ENCODE assay signal across 8 cellular contexts in the genomic region with DNA sequence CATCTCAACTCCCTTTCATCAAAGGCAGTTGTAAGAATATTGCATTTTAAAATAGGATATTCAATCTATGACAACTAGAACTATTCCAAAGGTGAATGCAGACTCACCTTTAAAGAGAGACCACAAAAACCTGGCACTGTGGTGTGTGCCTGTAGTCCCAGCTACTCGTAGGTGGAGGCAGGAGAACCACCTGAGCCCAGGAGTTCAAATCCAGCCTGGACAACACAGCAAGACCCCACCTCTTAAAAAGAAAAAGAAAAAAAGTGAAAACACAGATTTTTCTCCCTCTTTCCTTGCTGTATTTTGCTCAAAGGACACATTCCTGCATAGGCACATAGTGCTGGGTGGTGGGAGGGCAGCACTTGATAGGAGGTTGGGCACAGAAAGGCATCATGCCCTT. TPM values are rescaled to one million over a fixed set of nuclear protein-coding genes. Genes with fewer than 3 reads are reported as not detected.
DNase-seq lines count a peak whose midpoint lies in the region; ATAC-seq and TF ChIP-seq lines count a peak whose summit lies in the region.

No MANE protein-coding gene starts in this region.

- no peak for ATAC-seq in HG03354 (IDR thresholded peaks at IDR 0.05; ENCODE audit: poor library complexity, severe bottlenecking, unreplicated experiment)

- H3K36me3 ChIP-seq in SJSA1 (peaks cover 10% of the 10 kb centered on the region), fibroblast of lung (ENCODE audit: control insufficient read depth, insufficient read depth, low read length) (peaks cover 4% of the 10 kb centered on the region)

- H3K4me2 ChIP-seq in fibroblast of lung (ENCODE audit: extremely low read depth, insufficient read depth, low read length): peak overlapping the region; percentile 86

- H3K27ac ChIP-seq in SJSA1: no peak overlapping the region
- no peak overlapping the region for H3K27ac ChIP-seq in fibroblast of lung (ENCODE audit: insufficient read depth, low read length)

- H4K20me1 ChIP-seq in fibroblast of lung (ENCODE audit: control insufficient read depth, extremely low read depth, insufficient read depth, low read length): no peaks in the 10 kb centered on the region

- H3K9ac ChIP-seq in fibroblast of lung (ENCODE audit: insufficient read depth, low read length): no peak overlapping the region

- H3K9me3 ChIP-seq in SJSA1 (replicated peaks): no peaks in the 10 kb centered on the region
- no peaks in the 10 kb centered on the region for H3K9me3 ChIP-seq in fibroblast of lung (ENCODE audit: control insufficient read depth, insufficient read depth, low read depth, low read length)

- no peak overlapping the region for H2AFZ ChIP-seq in fibroblast of lung (ENCODE audit: low read length)

- TF ChIP-seq CTCF in GM12865 (IDR thresholded peaks at IDR 0.05; ENCODE audit: insufficient read depth, low read depth, low read length, missing control alignments) (no peak), fibroblast of lung (conservative IDR thresholded peaks at IDR 0.05 in 1 of 2, IDR thresholded peaks at IDR 0.05 in 1 of 2; ENCODE audit: low read depth in 1 of 2, low read length in 2 of 2) (no peak), retinal pigment epithelial cell (conservative IDR thresholded peaks at IDR 0.05; ENCODE audit: low read depth, low read length) (no peak)

- H3K27me3 ChIP-seq in SJSA1 (replicated peaks) (no peaks in the 10 kb centered on the region), fibroblast of lung (ENCODE audit: control insufficient read depth, insufficient read depth, low read length) (no peaks in the 10 kb centered on the region)

- DNase-seq in GM12865 (ENCODE audit: low read depth) (no peak), SJSA1 (ENCODE audit: low read depth in 1 of 2, low spot score in 2 of 2) (no peak), fibroblast of lung (ENCODE audit: low read depth in 2 of 2) (no peak), retinal pigment epithelial cell (ENCODE audit: low read depth) (no peak), OCI-M2 (lab: John Stamatoyannopoulos, UW; ENCODE audit: unreplicated experiment) (no peak), occipital lobe (lab: John Stamatoyannopoulos, UW) (no peak), HUDEP-2 (lab: John Stamatoyannopoulos, UW; ENCODE audit: unreplicated experiment in 76 of 76) (no peak)

- H3K79me2 ChIP-seq in fibroblast of lung (ENCODE audit: control insufficient read depth, insufficient read depth, low read length): peaks cover 24% of the 10 kb centered on the region

- peak overlapping the region; percentile 85 for H3K4me3 ChIP-seq in GM12865 (ENCODE audit: low read depth, low read length)
- H3K4me3 ChIP-seq in SJSA1: peak overlapping the region; percentile 94
- H3K4me3 ChIP-seq in fibroblast of lung (replicated peaks in 1 of 4; ENCODE audit: control extremely low read depth in 1 of 4, insufficient read depth in 1 of 4, low read depth in 3 of 4, low read length in 4 of 4): peak overlapping the region in 2 of 4 experiments; percentile 58 to 85
- H3K4me3 ChIP-seq in retinal pigment epithelial cell (ENCODE audit: low read length): peak overlapping the region; percentile 83

- peaks cover 8% of the 10 kb centered on the region for H3K4me1 ChIP-seq in SJSA1 (replicated peaks)
- H3K4me1 ChIP-seq in fibroblast of lung (ENCODE audit: control insufficient read depth, extremely low read depth, insufficient read depth, low read length): no peaks in the 10 kb centered on the region

RNA-seq across cellular contexts. Expression of gene ALDH18A1, which starts 0.7 kb away (rescaled TPM):
- total RNA-seq in SJSA1 (2014; rRNA removed; shearing (Covaris generic)): 55.0 and 60.2 TPM in 2 replicates
- total RNA-seq in fibroblast of lung (80.4 and 85.7 TPM in 2 replicates), occipital lobe (39.8 TPM)
- 73.1 and 84.4 TPM in 2 replicates for polyA plus RNA-seq in fibroblast of lung
- polyA plus RNA-seq in fibroblast of lung (2012): 61.3 and 65.6 TPM in 2 replicates
- polyA minus RNA-seq in fibroblast of lung (ENCODE audit: low replicate concordance): 144 and 165 TPM in 2 replicates

RNA-seq across cellular contexts. Expression of gene TCTN3, which starts 36.5 kb away (rescaled TPM):
- total RNA-seq in SJSA1 (2014; rRNA removed; shearing (Covaris generic)): 29.0 and 34.2 TPM in 2 replicates
- 30.3 and 42.8 TPM in 2 replicates for total RNA-seq in fibroblast of lung
- 50.1 and 50.6 TPM in 2 replicates for polyA plus RNA-seq in fibroblast of lung
- polyA plus RNA-seq in fibroblast of lung (2012): 29.7 and 36.4 TPM in 2 replicates
- 42.3 and 53.8 TPM in 2 replicates for polyA minus RNA-seq in fibroblast of lung (ENCODE audit: low replicate concordance)
- total RNA-seq in occipital lobe: 16.5 TPM
